Comparison of ENCODE assay signal across 16 cellular contexts in the genomic region with DNA sequence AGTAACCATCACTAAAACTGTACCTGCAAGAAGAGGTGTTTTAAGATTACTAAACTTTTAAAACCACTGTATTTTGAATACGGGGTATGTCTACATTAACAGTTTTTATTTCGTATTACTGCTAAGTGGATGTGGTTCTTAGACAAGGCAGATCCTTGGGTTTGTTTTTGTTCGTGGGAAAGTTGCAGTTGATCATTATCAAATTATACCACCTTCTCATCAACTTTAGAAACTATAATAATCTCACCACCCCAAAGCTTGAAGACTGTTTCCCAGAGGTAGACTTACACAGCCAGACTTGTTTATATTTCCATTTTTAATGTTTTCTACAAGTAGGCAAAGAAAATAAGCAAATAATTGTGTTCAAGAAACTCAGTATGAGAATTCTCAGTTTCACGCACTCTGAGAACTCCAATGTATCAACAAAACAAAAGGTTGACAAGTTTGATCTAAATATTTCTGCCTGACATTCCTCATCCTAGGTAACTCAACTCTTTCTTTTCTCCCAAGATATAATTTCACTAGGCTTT. TPM values are rescaled to one million over a fixed set of nuclear protein-coding genes. Genes with fewer than 3 reads are reported as not detected.
A peak's percentile ranks its signal among the peaks of the same experiment; 100 is the strongest.
DNase-seq lines count a peak whose midpoint lies in the region; ATAC-seq, FAIRE-seq and TF ChIP-seq lines count a peak whose summit lies in the region.
"Had no signal": no experiment of that assay in that cellular context is flagged by ENCODE, and none has a peak within 500 bp of the region (broad histone marks: within the 10 kb centered on the region; RNA-seq: fewer than 3 reads in every experiment).

No MANE protein-coding gene starts in this region.

- no peak overlapping the region for H4K5ac ChIP-seq in H1 (ENCODE audit: insufficient read length, low read depth, low read length)

- no peak overlapping the region for H2BK20ac ChIP-seq in H1 (ENCODE audit: low read length)

- H3K4ac ChIP-seq in H1 (replicated peaks; ENCODE audit: insufficient read length, low read depth, low read length) = no peak overlapping the region

- no peak overlapping the region for H3K23ac ChIP-seq in H1 (ENCODE audit: insufficient read length)

- ATAC-seq in HG02885 (IDR thresholded peaks at IDR 0.05; ENCODE audit: poor library complexity, unreplicated experiment) (no peak), GM18861 (IDR thresholded peaks at IDR 0.05; ENCODE audit: unreplicated experiment) (no peak)
- ATAC-seq: SK-N-SH treated with all-trans-retinoic acid at 6 μM for 48 hours had no signal

- TF ChIP-seq RAD21 in H1 (IDR thresholded peaks at IDR 0.05 in 1 of 2, conservative IDR thresholded peaks at IDR 0.05 in 1 of 2; ENCODE audit: low read depth in 2 of 2, low read length in 2 of 2) = no peak

- no peaks in the 10 kb centered on the region for H3K23me2 ChIP-seq in H1 (ENCODE audit: low read depth, low read length)

- POLR2A ChIA-PET in H1 (lab: Charles Lee; ENCODE audit: partially characterized antibody) = interaction anchor here (1.7 to 2.7 kb wide), 3 partner anchors 11 to 43 kb away, joined by 5 to 12 read pairs (median 10); no protein-coding TSS in a partner anchor

- H3K36me3 ChIP-seq in KMS-11 (ENCODE audit: insufficient read depth) (no peaks in the 10 kb centered on the region), H1 (ENCODE audit: control insufficient read depth in 2 of 4, insufficient read depth in 4 of 4, low read length in 3 of 4) (peaks cover 0 to 2% (median 0%) of the 10 kb centered on the region in 4 experiments; a peak in 1 of 8 replicates)

- TF ChIP-seq POLR2A in GM12892 (IDR thresholded peaks at IDR 0.05; ENCODE audit: low read depth, low read length) (no peak), H1 (IDR thresholded peaks at IDR 0.05; ENCODE audit: control extremely low read depth in 1 of 2, low read depth in 2 of 2, low read length in 2 of 2) (no peak)

- no peak overlapping the region for H2AK5ac ChIP-seq in H1 (ENCODE audit: low read depth, low read length)

- peaks cover 45% of the 10 kb centered on the region for H3K4me1 ChIP-seq in KMS-11 (ENCODE audit: low read depth, poor library complexity, severe bottlenecking)
- peaks cover 0 to 11% (median 8%) of the 10 kb centered on the region in 4 experiments; a peak in 4 of 7 replicates for H3K4me1 ChIP-seq in H1 (replicated peaks in 1 of 4; ENCODE audit: control insufficient read depth in 3 of 4, insufficient read depth in 4 of 4, low read length in 3 of 4)

- DNase-seq in GM12892 (ENCODE audit: insufficient read length) (no peak), H1 (ENCODE audit: low read depth in 1 of 2, low spot score in 2 of 2) (no peak), superior temporal gyrus (ENCODE audit: extremely low spot score) (peak; percentile 1), anterior cingulate cortex (lab: John Stamatoyannopoulos, UW) (no peak)
- DNase-seq: AML-193, KBM-7, NCI-H1048, NCI-H1694, NCI-H2107, NCI-H345, Right ventricle myocardium superior had no signal

- H3K4me3 ChIP-seq in KMS-11 (IDR thresholded peaks at IDR 0.05; ENCODE audit: insufficient read depth, low read depth, low read length) = no peak overlapping the region
- no peak overlapping the region for H3K4me3 ChIP-seq in H1 (ENCODE audit: extremely low read depth in 1 of 4, insufficient read depth in 2 of 4, low read depth in 3 of 4, low read length in 4 of 4)

- no peak overlapping the region for H4K91ac ChIP-seq in H1 (replicated peaks; ENCODE audit: insufficient read length, low read length)

- H2AFZ ChIP-seq in KMS-11 (ENCODE audit: low read depth) (no peak overlapping the region), H1 (ENCODE audit: low read length) (no peak overlapping the region)

- FAIRE-seq in GM12892 (lab: Jason Lieb, UNC) (peak; percentile 70), H1 (lab: Jason Lieb, UNC) (no peak)

- H4K20me1 ChIP-seq in KMS-11 (ENCODE audit: insufficient read depth) = peaks cover 61% of the 10 kb centered on the region
- peaks cover 15 to 41% of the 10 kb centered on the region in 2 experiments for H4K20me1 ChIP-seq in H1 (replicated peaks in 1 of 2; ENCODE audit: control insufficient read depth in 1 of 2, insufficient read depth in 2 of 2, low read length in 2 of 2)

- no peak overlapping the region for H3K56ac ChIP-seq in H1 (replicated peaks; ENCODE audit: insufficient read length, low read depth, low read length)

- no peak overlapping the region for H2BK12ac ChIP-seq in H1 (ENCODE audit: low read depth, low read length)

- H3K27ac ChIP-seq in KMS-11 (0 out of 2 replicates have a peak overlapping the region, but pooled peaks have one; percentile 3), H1 (ENCODE audit: low read depth, low read length) (no peak overlapping the region)
- H3K27ac ChIP-seq: HL-60 had no signal

- no peak overlapping the region for H2BK15ac ChIP-seq in H1 (ENCODE audit: low read length)

- H3K9ac ChIP-seq in KMS-11 (no peak overlapping the region), H1 (replicated peaks in 1 of 4; ENCODE audit: extremely low read depth in 1 of 4, low read depth in 3 of 4, low read length in 3 of 4) (no peak overlapping the region)

- peak overlapping the region; percentile 80 for H3K14ac ChIP-seq in H1 (ENCODE audit: insufficient read length)

- no peak for TF ChIP-seq CTCF in KMS-11 (conservative IDR thresholded peaks at IDR 0.05; ENCODE audit: low read depth, low read length)
- no peak for TF ChIP-seq CTCF in H1 (IDR thresholded peaks at IDR 0.05; ENCODE audit: control extremely low read depth in 1 of 3, insufficient read depth in 1 of 3, low read depth in 1 of 3, low read length in 3 of 3)

- no peak overlapping the region for H2BK120ac ChIP-seq in H1 (replicated peaks; ENCODE audit: low read depth, low read length)

- no peak overlapping the region for H4K8ac ChIP-seq in H1 (ENCODE audit: extremely low read depth, insufficient read depth, low read length)

- no peak for TF ChIP-seq EP300 in H1 (IDR thresholded peaks at IDR 0.05; ENCODE audit: borderline replicate concordance in 1 of 2, low read depth in 2 of 2, low read length in 2 of 2)

- no peak overlapping the region for H2BK5ac ChIP-seq in H1 (ENCODE audit: low read depth, low read length)

- 91% methylated on average over 4 of the region's 4 CpGs; no CpG with 5 or more reads in 1 of the 2 experiments for WGBS in H1 (ENCODE audit: extremely low coverage in 1 of 2, insufficient coverage in 1 of 2, insufficient read length in 1 of 2, insufficient replicate concordance in 2 of 2, low coverage in 1 of 2, low lambda C conversion rate in 2 of 2, missing lambda C conversion rate in 1 of 2), 2 experiments

- H3K9me3 ChIP-seq in H1 (ENCODE audit: insufficient read depth in 2 of 2, low read depth in 1 of 2, low read length in 1 of 2) = no peaks in the 10 kb centered on the region

- peaks cover 99% of the 10 kb centered on the region for H3K79me2 ChIP-seq in KMS-11 (ENCODE audit: insufficient read depth, low read depth)
- H3K79me2 ChIP-seq in H1 (ENCODE audit: control insufficient read depth in 1 of 2, insufficient read depth in 2 of 2, low read length in 2 of 2) = peaks cover 19 to 99% of the 10 kb centered on the region in 2 experiments; a peak in 3 of 4 replicates

- H3K4me2 ChIP-seq in KMS-11 (no peak overlapping the region), H1 (ENCODE audit: insufficient read depth in 1 of 2, low read depth in 2 of 2, low read length in 2 of 2) (no peak overlapping the region)

- CTCF ChIA-PET in H1 (lab: Charles Lee; ENCODE audit: partially characterized antibody) = interaction anchor here (1.1 kb wide), 1 partner anchor 22 kb away, joined by 4 read pairs; no protein-coding TSS in a partner anchor

- H3K79me1 ChIP-seq in H1 (ENCODE audit: low read depth, low read length) = peaks cover 2% of the 10 kb centered on the region; the same call in 1 of the 2 replicates

- H3K27me3 ChIP-seq in KMS-11 (ENCODE audit: insufficient read depth, low read depth) = no peaks in the 10 kb centered on the region
- no peaks in the 10 kb centered on the region for H3K27me3 ChIP-seq in H1 (replicated peaks in 1 of 4; ENCODE audit: control insufficient read depth in 3 of 4, extremely low read depth in 1 of 4, insufficient read depth in 3 of 4, low read length in 3 of 4)

- no peak overlapping the region for H3K18ac ChIP-seq in H1 (ENCODE audit: extremely low read depth, low read length)

TF ChIP-seq in H1, 55 proteins besides CTCF, POLR2A, EP300 and RAD21 (continues in another document):
- TF ChIP-seq SIX5 (IDR thresholded peaks at IDR 0.05; ENCODE audit: low read depth, low read length) (no peak), BACH1 (IDR thresholded peaks at IDR 0.05; ENCODE audit: low read length) (no peak), TAF7 (optimal IDR thresholded peaks at IDR 0.05; ENCODE audit: borderline replicate concordance, low read depth, low read length) (no peak), CHD1 (IDR thresholded peaks at IDR 0.05; ENCODE audit: low read depth, low read length) (no peak), EZH2 (IDR thresholded peaks at IDR 0.05; ENCODE audit: low read depth, low read length, severe bottlenecking) (no peak), CTBP2 (IDR thresholded peaks at IDR 0.05; ENCODE audit: borderline replicate concordance, insufficient read depth, insufficient read length, low read length) (no peak), FOSL1 (IDR thresholded peaks at IDR 0.05; ENCODE audit: insufficient read depth, low read depth, low read length) (no peak), SIRT6 (IDR thresholded peaks at IDR 0.05; ENCODE audit: low read length) (no peak), SUZ12 (IDR thresholded peaks at IDR 0.05; ENCODE audit: low read length) (no peak), RXRA (IDR thresholded peaks at IDR 0.05; ENCODE audit: insufficient read depth, low read depth, low read length) (no peak), HDAC2 (IDR thresholded peaks at IDR 0.05; ENCODE audit: borderline replicate concordance in 1 of 2, low read depth in 2 of 2, low read length in 2 of 2) (no peak)
- TF ChIP-seq, protein P1, sequence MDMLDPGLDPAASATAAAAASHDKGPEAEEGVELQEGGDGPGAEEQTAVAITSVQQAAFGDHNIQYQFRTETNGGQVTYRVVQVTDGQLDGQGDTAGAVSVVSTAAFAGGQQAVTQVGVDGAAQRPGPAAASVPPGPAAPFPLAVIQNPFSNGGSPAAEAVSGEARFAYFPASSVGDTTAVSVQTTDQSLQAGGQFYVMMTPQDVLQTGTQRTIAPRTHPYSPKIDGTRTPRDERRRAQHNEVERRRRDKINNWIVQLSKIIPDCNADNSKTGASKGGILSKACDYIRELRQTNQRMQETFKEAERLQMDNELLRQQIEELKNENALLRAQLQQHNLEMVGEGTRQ (IDR thresholded peaks at IDR 0.05; ENCODE audit: low read length) = no peak

RNA-seq across cellular contexts. Expression of gene IGF2BP3, which starts 36.1 kb away (rescaled TPM):
- 33.7 TPM for polyA plus RNA-seq in GM12892 (2012; ENCODE audit: missing spikeins)
- 190 and 193 TPM in 2 replicates for total RNA-seq in H1 (2021; fragmentation: NEBNext Ultra II Directional; extraction: Animal tissue kit (Norgen Biotek cat#: 25700))
- polyA plus RNA-seq in H1 (2011; rRNA removed) = 66.3 and 94.6 TPM in 2 replicates
- polyA plus RNA-seq in H1 (2011; cell fraction: cytosol; rRNA removed) = 104 TPM
- polyA plus RNA-seq in H1 (2011; cell fraction: nucleus; rRNA removed) = 157 TPM
- polyA plus RNA-seq in H1 (2012, experiment 1 of 2) = 85.0 to 196 TPM (median 117 TPM) in 4 replicates
- 5.9 TPM for polyA plus RNA-seq in H1 (2012, experiment 2 of 2)
- 133 TPM for polyA plus RNA-seq in H1 (2013, experiment 1 of 2)
- 122 TPM for polyA plus RNA-seq in H1 (2013, experiment 2 of 2)
- 185 and 189 TPM in 2 replicates for polyA minus RNA-seq in H1 (2011; rRNA and poly(A)+ RNA removed)
- polyA minus RNA-seq in H1 (2011; cell fraction: cytosol; rRNA and poly(A)+ RNA removed) = 145 TPM
- polyA minus RNA-seq in H1 (2011; cell fraction: nucleus; rRNA and poly(A)+ RNA removed) = 247 TPM
- total RNA-seq: Right ventricle myocardium superior had no signal
